In the genomic region with DNA sequence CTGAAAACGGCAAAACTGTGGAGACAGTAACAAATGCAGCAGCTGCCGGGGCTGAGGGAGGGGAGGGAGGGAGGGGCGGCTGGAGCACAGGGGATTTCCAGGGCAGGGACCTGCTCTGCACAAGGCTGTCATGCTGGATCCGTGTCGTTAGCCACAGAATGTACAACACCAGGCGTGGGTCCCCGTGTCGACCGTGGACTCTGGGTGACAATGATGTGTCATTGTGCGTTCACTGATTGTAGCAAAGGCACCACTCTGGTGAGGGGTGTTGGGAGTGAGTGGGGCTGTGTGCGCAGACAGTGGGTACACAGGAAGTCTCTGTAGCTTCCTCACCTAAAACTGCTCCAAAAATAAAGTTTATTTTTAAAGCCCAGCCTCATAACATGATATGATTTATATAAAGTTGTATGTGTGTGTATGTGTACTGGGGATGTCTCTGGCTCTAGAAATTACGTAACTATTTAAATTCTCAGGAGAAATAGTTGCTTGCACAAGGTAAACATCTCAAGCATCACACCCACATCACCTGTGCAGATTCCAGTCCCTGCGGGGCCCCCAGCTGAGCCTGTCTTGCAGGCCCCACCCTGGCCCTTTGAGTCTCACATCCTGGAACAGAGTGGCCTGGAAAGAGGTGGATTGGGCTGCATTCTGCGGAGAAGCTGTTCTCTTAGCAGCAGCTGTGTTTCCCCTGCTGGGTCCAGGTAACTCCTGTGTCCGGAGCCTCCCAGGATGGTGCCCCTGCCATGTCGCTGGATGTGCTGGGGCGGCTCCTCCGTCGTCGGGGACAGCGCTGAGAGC, we compare ENCODE assay signal across 25 cellular contexts.
DNase-seq lines count a peak whose midpoint lies in the region; ATAC-seq, FAIRE-seq and TF ChIP-seq lines count a peak whose summit lies in the region.
"Had no signal": no experiment of that assay in that cellular context is flagged by ENCODE, and none has a peak within 500 bp of the region (broad histone marks: within the 10 kb centered on the region; RNA-seq: fewer than 3 reads in every experiment).

No MANE protein-coding gene starts in this region.

- CTCF ChIA-PET in Caco-2 (lab: Charles Lee), result no interaction called here
- CTCF ChIA-PET in naive thymus-derived CD4-positive, alpha-beta T cell (lab: Charles Lee), result interaction anchor here (2.1 kb wide), 1 partner anchor 15 kb away, joined by 8 read pairs; no protein-coding TSS in a partner anchor

- H3K9me3 ChIP-seq in Caco-2, result no peaks in the 10 kb centered on the region; the same call in 1 of the 2 replicates
- H3K9me3 ChIP-seq in naive thymus-derived CD4-positive, alpha-beta T cell (ENCODE audit: control insufficient read depth in 2 of 3, low read length in 3 of 3), result no peaks in the 10 kb centered on the region
- H3K9me3 ChIP-seq: right lobe of liver, vagina had no signal

- H3K27ac ChIP-seq in naive thymus-derived CD4-positive, alpha-beta T cell (ENCODE audit: low read depth, low read length), result no peak overlapping the region
- H3K27ac ChIP-seq in coronary artery, result no peak overlapping the region
- H3K27ac ChIP-seq: ovary, right lobe of liver, vagina had no signal

- H3K4me3 Mint-ChIP-seq in Caco-2 (ENCODE audit: unreplicated experiment), result no peak overlapping the region
- peak overlapping the region; percentile 35 to 68 (median 50) for H3K4me3 Mint-ChIP-seq in naive thymus-derived CD4-positive, alpha-beta T cell
- H3K4me3 Mint-ChIP-seq: activated T-helper 17 cell treated with anti-CD3 and anti-CD28 coated beads, Interleukin-2, amount 50 U/mL, for 72 hours had no signal

- BruUV-seq in Caco-2 (replicated peaks; lab: Mats Ljungman, UMichigan), result no TSS peak

- H3K4me1 ChIP-seq in Caco-2, result no peaks in the 10 kb centered on the region
- H3K4me1 ChIP-seq in naive thymus-derived CD4-positive, alpha-beta T cell (ENCODE audit: control insufficient read depth in 2 of 2, insufficient read depth in 2 of 2, low read length in 2 of 2), result no peaks in the 10 kb centered on the region
- H3K4me1 ChIP-seq: BE2C, right lobe of liver, vagina had no signal

- POLR2A ChIA-PET in Caco-2 (lab: Charles Lee), result no interaction called here
- POLR2A ChIA-PET in naive thymus-derived CD4-positive, alpha-beta T cell (lab: Charles Lee), result interaction anchor here (0.6 to 1.0 kb wide), 4 partner anchors 15 to 319 kb away, joined by 3 to 6 read pairs (median 4); no protein-coding TSS in a partner anchor

- H3K27me3 ChIP-seq in Caco-2 (replicated peaks; ENCODE audit: control insufficient read depth, insufficient read depth, low read length), result no peaks in the 10 kb centered on the region
- H3K27me3 ChIP-seq in bronchial epithelial cell (ENCODE audit: control insufficient read depth, insufficient read depth, low read length), result peaks cover 12% of the 10 kb centered on the region
- H3K27me3 ChIP-seq in naive thymus-derived CD4-positive, alpha-beta T cell (ENCODE audit: control insufficient read depth in 2 of 2, insufficient read depth in 2 of 2, low read length in 2 of 2), result no peaks in the 10 kb centered on the region
- H3K27me3 ChIP-seq: ovary had no signal

- H3K9me3 Mint-ChIP-seq in Caco-2 (ENCODE audit: unreplicated experiment), result peaks cover 10% of the 10 kb centered on the region
- H3K9me3 Mint-ChIP-seq in naive thymus-derived CD4-positive, alpha-beta T cell, result peaks cover 1 to 12% (median 8%) of the 10 kb centered on the region in 11 donors

- no peak for FAIRE-seq in bronchial epithelial cell (lab: Jason Lieb, UNC)
- FAIRE-seq: A204.1, G401.6, H54 had no signal

- no peaks in the 10 kb centered on the region for H3K4me1 Mint-ChIP-seq in Caco-2 (ENCODE audit: low read depth, unreplicated experiment)
- H3K4me1 Mint-ChIP-seq in naive thymus-derived CD4-positive, alpha-beta T cell, result peaks cover 0 to 29% (median 19%) of the 10 kb centered on the region in 7 donors
- H3K4me1 Mint-ChIP-seq: activated T-helper 17 cell treated with anti-CD3 and anti-CD28 coated beads, Interleukin-2, amount 50 U/mL, for 72 hours had no signal

- H3K27me3 Mint-ChIP-seq in Caco-2 (ENCODE audit: insufficient read depth, unreplicated experiment), result no peaks in the 10 kb centered on the region
- peaks cover 29 to 41% (median 38%) of the 10 kb centered on the region in 5 donors for H3K27me3 Mint-ChIP-seq in naive thymus-derived CD4-positive, alpha-beta T cell

- TF ChIP-seq CTCF in Caco-2 (IDR thresholded peaks at IDR 0.05; ENCODE audit: insufficient read depth in 1 of 2, low read depth in 1 of 2, low read length in 1 of 2, severe bottlenecking in 1 of 2, unreplicated experiment in 1 of 2) (no peak), bronchial epithelial cell (IDR thresholded peaks at IDR 0.05; ENCODE audit: insufficient read depth, low read length, severe bottlenecking) (no peak), coronary artery (IDR thresholded peaks at IDR 0.05) (no peak)

- peak; percentile 52 for DNase-seq in SIG-M5 treated with dmso at 0.1 percent for 504 hours (lab: John Stamatoyannopoulos, UW; ENCODE audit: unreplicated experiment)
- DNase-seq in SIG-M5 (lab: John Stamatoyannopoulos, UW), result no peak
- DNase-seq in Caco-2, result peak; percentile 45 to 64
- peak; percentile 16 for DNase-seq in bronchial epithelial cell (ENCODE audit: low read depth)
- DNase-seq in naive thymus-derived CD4-positive, alpha-beta T cell, result peak in 7 of 9 donors; percentile 24 to 73 (median 48)
- DNase-seq in coronary artery (ENCODE audit: low spot score), result no peak
- DNase-seq in mesenteric fat pad (ENCODE audit: low spot score), result no peak
- DNase-seq: BE2C; central memory CD4-positive, alpha-beta T cell; DMS 273 treated with DMSO at 0.1 percent for 48 hours; glutamatergic neuron; NCI-H1105 treated with DMSO at 0.1 percent for 48 hours; NCI-H526 treated with DMSO at 0.1 percent for 48 hours; OCI-M1; ovary; right lobe of liver; SHP77; T1000 had no signal

- intact Hi-C loops in Caco-2 (cut with micrococcal nuclease; ENCODE audit: unreplicated experiment), result no loop called here
- intact Hi-C loops in naive thymus-derived CD4-positive, alpha-beta T cell (cut with micrococcal nuclease), result no loop called here

- H3K27ac Mint-ChIP-seq in Caco-2 (ENCODE audit: unreplicated experiment), result no peak overlapping the region
- peak overlapping the region in 6 of 9 donors; percentile 10 to 67 (median 50) for H3K27ac Mint-ChIP-seq in naive thymus-derived CD4-positive, alpha-beta T cell
- H3K27ac Mint-ChIP-seq: activated T-helper 17 cell treated with anti-CD3 and anti-CD28 coated beads, Interleukin-2, amount 50 U/mL, for 72 hours had no signal

- no peaks in the 10 kb centered on the region for H3K36me3 Mint-ChIP-seq in Caco-2 (ENCODE audit: insufficient read depth, unreplicated experiment)
- H3K36me3 Mint-ChIP-seq in naive thymus-derived CD4-positive, alpha-beta T cell, result no peaks in the 10 kb centered on the region

- peak; percentile 72 for ATAC-seq in naive thymus-derived CD4-positive, alpha-beta T cell
- no peak for ATAC-seq in HG03108 (IDR thresholded peaks at IDR 0.05; ENCODE audit: unreplicated experiment)
- ATAC-seq: activated CD4-positive, CD25-positive, alpha-beta regulatory T cell treated with anti-CD3 and anti-CD28 coated beads, Interleukin-2, amount 50 U/mL, for 24 hours; activated T-helper 17 cell treated with anti-CD3 and anti-CD28 coated beads, Interleukin-2, amount 50 U/mL, for 72 hours; right lobe of liver had no signal

- H3K36me3 ChIP-seq in Caco-2 (ENCODE audit: control insufficient read depth, insufficient read depth, low read length) (no peaks in the 10 kb centered on the region), bronchial epithelial cell (ENCODE audit: control insufficient read depth, insufficient read depth, low read length) (no peaks in the 10 kb centered on the region)
- H3K36me3 ChIP-seq in naive thymus-derived CD4-positive, alpha-beta T cell (ENCODE audit: control insufficient read depth in 2 of 3, insufficient read depth in 3 of 3, low read length in 3 of 3), result no peaks in the 10 kb centered on the region
- H3K36me3 ChIP-seq: BE2C, ovary, right lobe of liver, vagina had no signal

- no peak overlapping the region for H3K4me3 ChIP-seq in Caco-2 (ENCODE audit: low read depth, low read length)
- no peak overlapping the region for H3K4me3 ChIP-seq in bronchial epithelial cell (ENCODE audit: low read depth, low read length)
- H3K4me3 ChIP-seq in naive thymus-derived CD4-positive, alpha-beta T cell (ENCODE audit: low read length), result no peak overlapping the region
- no peak overlapping the region for H3K4me3 ChIP-seq in coronary artery
- H3K4me3 ChIP-seq: ovary, right lobe of liver, vagina had no signal

Comparison
In these comparisons a context has a peak if more than half of its experiments do, and no peak if none do; other contexts are left out.
1. DNase-seq: peak in SIG-M5 treated with dmso at 0.1 percent for 504 hours (single experiment), Caco-2 (2 of 2), bronchial epithelial cell (single experiment) and naive thymus-derived CD4-positive, alpha-beta T cell (7 of 9); none in SIG-M5 (single experiment), coronary artery (single experiment) and mesenteric fat pad (single experiment).